30 cellular contexts compared by ENCODE assay signal in genomic region chr11:47375546-47376085, GRCh38. TPM values are rescaled to one million over a fixed set of nuclear protein-coding genes. Genes with fewer than 3 reads are reported as not detected.
DNase-seq lines count a peak whose midpoint lies in the region; ATAC-seq, FAIRE-seq and TF ChIP-seq lines count a peak whose summit lies in the region.
"Had no signal": no experiment of that assay in that cellular context is flagged by ENCODE, and none has a peak within 500 bp of the region (broad histone marks: within the 10 kb centered on the region; RNA-seq: fewer than 3 reads in every experiment).

No MANE protein-coding gene starts in this region.

- H3K79me2 ChIP-seq in H1 (ENCODE audit: control insufficient read depth in 1 of 2, insufficient read depth in 2 of 2, low read length in 2 of 2) (no peaks in the 10 kb centered on the region), PC-3 (ENCODE audit: low read length) (no peaks in the 10 kb centered on the region)

- no peak overlapping the region for H3K14ac ChIP-seq in H1 (ENCODE audit: insufficient read length)

- H3K4me3 ChIP-seq in left ventricle myocardium inferior: peak overlapping the region; percentile 45
- no peak overlapping the region for H3K4me3 ChIP-seq in H1 (ENCODE audit: extremely low read depth in 1 of 4, insufficient read depth in 2 of 4, low read depth in 3 of 4, low read length in 4 of 4)
- peak overlapping the region; percentile 92 to 97 for H3K4me3 ChIP-seq in neutrophil (ENCODE audit: low read depth in 1 of 2, low read length in 1 of 2)
- no peak overlapping the region for H3K4me3 ChIP-seq in PC-3 (ENCODE audit: low read length)
- H3K4me3 ChIP-seq: A549 had no signal

- no peak for TF ChIP-seq POLR2A in H1 (IDR thresholded peaks at IDR 0.05; ENCODE audit: control extremely low read depth in 1 of 2, low read depth in 2 of 2, low read length in 2 of 2)

- no peak for TF ChIP-seq CTCF in left ventricle myocardium inferior (IDR thresholded peaks at IDR 0.05; ENCODE audit: borderline replicate concordance)
- TF ChIP-seq CTCF in H1 (IDR thresholded peaks at IDR 0.05; ENCODE audit: control extremely low read depth in 1 of 3, insufficient read depth in 1 of 3, low read depth in 1 of 3, low read length in 3 of 3): no peak
- TF ChIP-seq CTCF in neutrophil (IDR thresholded peaks at IDR 0.05): no peak
- TF ChIP-seq CTCF in PC-3 (conservative IDR thresholded peaks at IDR 0.05; ENCODE audit: low read depth, low read length): no peak

- peaks cover 9% of the 10 kb centered on the region; the same call in 1 of the 2 replicates for H3K23me2 ChIP-seq in H1 (ENCODE audit: low read depth, low read length)

- no peak overlapping the region for H2BK120ac ChIP-seq in H1 (replicated peaks; ENCODE audit: low read depth, low read length)

- intact Hi-C loops in left ventricle myocardium inferior (cut with micrococcal nuclease) (no loop called here), Right ventricle myocardium inferior (cut with DNase I) (loop anchor here (2.0 to 10.0 kb wide), 4 partner anchors 33 to 239 kb away; partner anchors contain the start of genes CELF1 and SLC39A13), PC-3 (cut with micrococcal nuclease) (no loop called here)

- no peak for FAIRE-seq in H1 (lab: Jason Lieb, UNC)
- peak; percentile 52 for FAIRE-seq in urothelium cell line (lab: Jason Lieb, UNC)
- FAIRE-seq: A549, colon, D721Med, endometrium, K562 had no signal

- H3K4me2 ChIP-seq in H1 (ENCODE audit: insufficient read depth in 1 of 2, low read depth in 2 of 2, low read length in 2 of 2): no peak overlapping the region
- no peak overlapping the region for H3K4me2 ChIP-seq in PC-3 (ENCODE audit: low read length)
- H3K4me2 ChIP-seq: A549 had no signal

- no peak overlapping the region; the same call in 1 of the 2 replicates for H4K8ac ChIP-seq in H1 (ENCODE audit: extremely low read depth, insufficient read depth, low read length)

- POLR2A ChIA-PET in H1 (lab: Charles Lee; ENCODE audit: partially characterized antibody): interaction anchor here (0.8 to 1.8 kb wide), 2 partner anchors 14 to 43 kb away, joined by 3 to 4 read pairs; no protein-coding TSS in a partner anchor
- POLR2A ChIA-PET in PC-3 (lab: Charles Lee; ENCODE audit: unreplicated experiment): no interaction called here

- H3K27ac ChIP-seq in left ventricle myocardium inferior (replicated peaks) (no peak overlapping the region), H1 (ENCODE audit: low read depth, low read length) (no peak overlapping the region), neutrophil (peak overlapping the region; percentile 99), PC-3 (ENCODE audit: low read length) (no peak overlapping the region)

- H2BK15ac ChIP-seq in H1 (ENCODE audit: low read length): no peak overlapping the region

- H4K91ac ChIP-seq in H1 (replicated peaks; ENCODE audit: insufficient read length, low read length): peak overlapping the region; percentile 73

- H2AFZ ChIP-seq in H1 (ENCODE audit: low read length): no peak overlapping the region
- H2AFZ ChIP-seq in PC-3 (ENCODE audit: low read length): no peak overlapping the region

- no peaks in the 10 kb centered on the region for H3F3A ChIP-seq in PC-3 (ENCODE audit: low read length, unreplicated experiment)

- H4K20me1 ChIP-seq in H1 (replicated peaks in 1 of 2; ENCODE audit: control insufficient read depth in 1 of 2, insufficient read depth in 2 of 2, low read length in 2 of 2) (peaks cover 0 to 2% of the 10 kb centered on the region in 2 experiments), PC-3 (ENCODE audit: low read length) (no peaks in the 10 kb centered on the region)

- H3K4ac ChIP-seq in H1 (replicated peaks; ENCODE audit: insufficient read length, low read depth, low read length): no peak overlapping the region

- H3K36me3 ChIP-seq in left ventricle myocardium inferior: no peaks in the 10 kb centered on the region
- no peaks in the 10 kb centered on the region for H3K36me3 ChIP-seq in H1 (ENCODE audit: control insufficient read depth in 2 of 4, insufficient read depth in 4 of 4, low read length in 3 of 4)
- H3K36me3 ChIP-seq in neutrophil: peaks cover 66% of the 10 kb centered on the region
- H3K36me3 ChIP-seq in PC-3 (ENCODE audit: low read depth, low read length): no peaks in the 10 kb centered on the region
- H3K36me3 ChIP-seq: tibial nerve had no signal

- ATAC-seq in Right ventricle myocardium inferior (no peak), GM19467 (IDR thresholded peaks at IDR 0.05; ENCODE audit: unreplicated experiment) (no peak), PC-3 (no peak)
- ATAC-seq: activated CD4-positive, CD25-positive, alpha-beta regulatory T cell treated with anti-CD3 and anti-CD28 coated beads, Interleukin-2, amount 50 U/mL, for 24 hours; K562; left cardiac atrium; SK-N-SH treated with all-trans-retinoic acid at 6 μM for 48 hours had no signal

- DNase-seq in left ventricle myocardium inferior (no peak), Right ventricle myocardium inferior (ENCODE audit: missing footprints) (no peak), H1 (ENCODE audit: low read depth in 1 of 2, low spot score in 2 of 2) (no peak), urothelium cell line (ENCODE audit: low spot score) (no peak), globus pallidus (ENCODE audit: low spot score) (no peak), PC-3 (no peak)
- DNase-seq: activated CD4-positive, alpha-beta memory T cell treated with anti-CD3 and anti-CD28 coated beads, Interleukin-2, amount 10 ng/mL, durations not matched to agents 7 days and 5 days; activated gamma-delta T cell; activated T-cell treated with anti-CD3 and anti-CD28 coated beads for 4 hours; C1 segment of cervical spinal cord; EL; H7; left cardiac atrium; midbrain; MM.1S; NCI-H146; NCI-H524 treated with DMSO at 0.1 percent for 48 hours; stimulated activated CD4-positive, alpha-beta T cell treated with anti-CD3 and anti-CD28 coated beads, Interleukin-4, amount 100 ng/mL, for 1 hour; stimulated activated naive CD4-positive, alpha-beta T cell had no signal

- CTCF ChIA-PET in H1 (lab: Charles Lee; ENCODE audit: partially characterized antibody): interaction anchor here (0.6 to 2.1 kb wide), 5 partner anchors 15 to 336 kb away, joined by 3 to 11 read pairs (median 5); partner anchors contain the start of gene RAPSN
- CTCF ChIA-PET in PC-3 (lab: Charles Lee): no interaction called here

- H3K4me1 ChIP-seq in left ventricle myocardium inferior: no peaks in the 10 kb centered on the region
- H3K4me1 ChIP-seq in H1 (replicated peaks in 1 of 4; ENCODE audit: control insufficient read depth in 3 of 4, insufficient read depth in 4 of 4, low read length in 3 of 4): peaks cover 0 to 5% (median 2%) of the 10 kb centered on the region in 4 experiments; a peak in 5 of 7 replicates
- H3K4me1 ChIP-seq in neutrophil (ENCODE audit: control insufficient read depth in 1 of 2, insufficient read depth in 1 of 2, low read depth in 1 of 2, low read length in 1 of 2): peaks cover 71 to 72% of the 10 kb centered on the region in 2 experiments
- H3K4me1 ChIP-seq in PC-3 (ENCODE audit: insufficient read depth, low read length): peaks cover 9% of the 10 kb centered on the region; the same call in 1 of the 2 replicates
- H3K4me1 ChIP-seq: tibial nerve had no signal

- no peak overlapping the region for H2BK20ac ChIP-seq in H1 (ENCODE audit: low read length)

- no TSS peak for BruUV-seq in PC-3 (replicated peaks; lab: Mats Ljungman, UMichigan)

- no peaks in the 10 kb centered on the region for H3K9me2 ChIP-seq in PC-3 (replicated peaks; ENCODE audit: low read length)

- no peak overlapping the region for H3K56ac ChIP-seq in H1 (replicated peaks; ENCODE audit: insufficient read length, low read depth, low read length)

- no peak for TF ChIP-seq RAD21 in H1 (IDR thresholded peaks at IDR 0.05 in 1 of 2, conservative IDR thresholded peaks at IDR 0.05 in 1 of 2; ENCODE audit: low read depth in 2 of 2, low read length in 2 of 2)

- H2BK12ac ChIP-seq in H1 (ENCODE audit: low read depth, low read length): 0 out of 2 replicates have a peak overlapping the region, but pooled peaks have one; percentile 84

- no peak overlapping the region for H3K18ac ChIP-seq in H1 (ENCODE audit: extremely low read depth, low read length)

- no peak overlapping the region for H2AK5ac ChIP-seq in H1 (ENCODE audit: low read depth, low read length)

- no peak overlapping the region for H4K5ac ChIP-seq in H1 (ENCODE audit: insufficient read length, low read depth, low read length)

- H3K79me1 ChIP-seq in H1 (ENCODE audit: low read depth, low read length): no peaks in the 10 kb centered on the region

- WGBS in H1 (ENCODE audit: extremely low coverage in 1 of 2, insufficient coverage in 1 of 2, insufficient read length in 1 of 2, insufficient replicate concordance in 2 of 2, low coverage in 1 of 2, low lambda C conversion rate in 2 of 2, missing lambda C conversion rate in 1 of 2), 2 experiments: 87% methylated on average over 13 of the region's 13 CpGs; no CpG with 5 or more reads in 1 of the 2 experiments

- H3K9ac ChIP-seq in H1 (replicated peaks in 1 of 4; ENCODE audit: extremely low read depth in 1 of 4, low read depth in 3 of 4, low read length in 3 of 4): no peak overlapping the region
- H3K9ac ChIP-seq in PC-3 (ENCODE audit: low read length): no peak overlapping the region

- H3K23ac ChIP-seq in H1 (ENCODE audit: insufficient read length): no peak overlapping the region

- H2BK5ac ChIP-seq in H1 (ENCODE audit: low read depth, low read length): no peak overlapping the region

- H3K27me3 ChIP-seq in left ventricle myocardium inferior (ENCODE audit: low read depth) (no peaks in the 10 kb centered on the region), H1 (replicated peaks in 1 of 4; ENCODE audit: control insufficient read depth in 3 of 4, extremely low read depth in 1 of 4, insufficient read depth in 3 of 4, low read length in 3 of 4) (no peaks in the 10 kb centered on the region), neutrophil (no peaks in the 10 kb centered on the region), PC-3 (ENCODE audit: low read length) (no peaks in the 10 kb centered on the region)
- H3K27me3 ChIP-seq: tibial nerve had no signal

- H3K9me3 ChIP-seq in left ventricle myocardium inferior (replicated peaks) (no peaks in the 10 kb centered on the region), H1 (ENCODE audit: insufficient read depth in 2 of 2, low read depth in 1 of 2, low read length in 1 of 2) (no peaks in the 10 kb centered on the region), neutrophil (no peaks in the 10 kb centered on the region), PC-3 (ENCODE audit: low read length) (no peaks in the 10 kb centered on the region)
- H3K9me3 ChIP-seq: A549, tibial nerve had no signal

- no peak for TF ChIP-seq EP300 in H1 (IDR thresholded peaks at IDR 0.05; ENCODE audit: borderline replicate concordance in 1 of 2, low read depth in 2 of 2, low read length in 2 of 2)

RNA-seq across cellular contexts. Expression of gene SPI1, which starts 2.7 kb away (rescaled TPM):
- total RNA-seq in left ventricle myocardium inferior (8.3 TPM), Right ventricle myocardium inferior (14.6 TPM), PC-3 (2014; rRNA removed) (0.22 TPM in 1 of 2 replicates, not detected in the other)
- total RNA-seq in H1 (2021; fragmentation: NEBNext Ultra II Directional; extraction: Animal tissue kit (Norgen Biotek cat#: 25700)): not detected in 2 replicates
- 0.12 and 0.28 TPM in 2 replicates for polyA plus RNA-seq in H1 (2011; rRNA removed)
- polyA plus RNA-seq in H1 (2011; cell fraction: cytosol; rRNA removed): 0.23 TPM
- 0.27 TPM for polyA plus RNA-seq in H1 (2011; cell fraction: nucleus; rRNA removed)
- 0.20 to 0.33 TPM in 2 of 4 replicates, not detected in the others for polyA plus RNA-seq in H1 (2012, experiment 1 of 2)
- 0.21 TPM for polyA plus RNA-seq in H1 (2012, experiment 2 of 2)
- 0.14 TPM for polyA plus RNA-seq in H1 (2013, experiment 1 of 2)
- polyA plus RNA-seq in H1 (2013, experiment 2 of 2): 0.20 TPM
- polyA minus RNA-seq in H1 (2011; rRNA and poly(A)+ RNA removed): 0.60 TPM in 1 of 2 replicates, not detected in the other
- polyA minus RNA-seq in H1 (2011; cell fraction: cytosol; rRNA and poly(A)+ RNA removed): not detected
- polyA minus RNA-seq in H1 (2011; cell fraction: nucleus; rRNA and poly(A)+ RNA removed): not detected
- total RNA-seq: activated CD4-positive, alpha-beta memory T cell treated with anti-CD3 and anti-CD28 coated beads, Interleukin-2, amount 10 ng/mL, durations not matched to agents 7 days and 5 days; fibroblast of lung had no signal
- polyA plus RNA-seq: fibroblast of lung had no signal

RNA-seq across cellular contexts. Expression of gene MYBPC3, which starts 23.1 kb away (rescaled TPM):
- 2,538 TPM for total RNA-seq in left ventricle myocardium inferior
- 2,397 TPM for total RNA-seq in Right ventricle myocardium inferior
- not detected in 2 replicates for total RNA-seq in H1 (2021; fragmentation: NEBNext Ultra II Directional; extraction: Animal tissue kit (Norgen Biotek cat#: 25700))
- polyA plus RNA-seq in H1 (2011; rRNA removed): 0.02 and 0.05 TPM in 2 replicates
- 0.03 TPM for polyA plus RNA-seq in H1 (2011; cell fraction: cytosol; rRNA removed)
- polyA plus RNA-seq in H1 (2011; cell fraction: nucleus; rRNA removed): 0.19 TPM
- 0.04 to 0.05 TPM in 2 of 4 replicates, not detected in the others for polyA plus RNA-seq in H1 (2012, experiment 1 of 2)
- not detected for polyA plus RNA-seq in H1 (2012, experiment 2 of 2)
- 0.02 TPM for polyA plus RNA-seq in H1 (2013, experiment 1 of 2)
- under 0.01 TPM for polyA plus RNA-seq in H1 (2013, experiment 2 of 2)
- 0.07 TPM in 1 of 2 replicates, not detected in the other for polyA minus RNA-seq in H1 (2011; rRNA and poly(A)+ RNA removed)
- not detected for polyA minus RNA-seq in H1 (2011; cell fraction: cytosol; rRNA and poly(A)+ RNA removed)
- not detected for polyA minus RNA-seq in H1 (2011; cell fraction: nucleus; rRNA and poly(A)+ RNA removed)
- total RNA-seq in PC-3 (2014; rRNA removed): not detected in 2 replicates
- total RNA-seq: activated CD4-positive, alpha-beta memory T cell treated with anti-CD3 and anti-CD28 coated beads, Interleukin-2, amount 10 ng/mL, durations not matched to agents 7 days and 5 days; fibroblast of lung; H7; K562 had no signal
- polyA plus RNA-seq: fibroblast of lung had no signal

RNA-seq across cellular contexts. Expression of gene SLC39A13, which starts 32.8 kb away (rescaled TPM):
- total RNA-seq in left ventricle myocardium inferior: 36.5 TPM
- 35.0 TPM for total RNA-seq in Right ventricle myocardium inferior
- 20.9 and 23.2 TPM in 2 replicates for total RNA-seq in H1 (2021; fragmentation: NEBNext Ultra II Directional; extraction: Animal tissue kit (Norgen Biotek cat#: 25700))
- 30.0 and 42.9 TPM in 2 replicates for polyA plus RNA-seq in H1 (2011; rRNA removed)
- 37.3 TPM for polyA plus RNA-seq in H1 (2011; cell fraction: cytosol; rRNA removed)
- 134 TPM for polyA plus RNA-seq in H1 (2011; cell fraction: nucleus; rRNA removed)
- 14.8 to 28.7 TPM (median 25.1 TPM) in 4 replicates for polyA plus RNA-seq in H1 (2012, experiment 1 of 2)
- polyA plus RNA-seq in H1 (2012, experiment 2 of 2): 18.9 TPM
- 19.5 TPM for polyA plus RNA-seq in H1 (2013, experiment 1 of 2)
- 19.1 TPM for polyA plus RNA-seq in H1 (2013, experiment 2 of 2)
- polyA minus RNA-seq in H1 (2011; rRNA and poly(A)+ RNA removed): 8.9 and 9.6 TPM in 2 replicates
- 10.0 TPM for polyA minus RNA-seq in H1 (2011; cell fraction: cytosol; rRNA and poly(A)+ RNA removed)
- 20.5 TPM for polyA minus RNA-seq in H1 (2011; cell fraction: nucleus; rRNA and poly(A)+ RNA removed)
- 29.4 and 32.5 TPM in 2 replicates for total RNA-seq in PC-3 (2014; rRNA removed)

RNA-seq across cellular contexts. Expression of gene PSMC3, which starts 50.6 kb away (rescaled TPM):
- total RNA-seq in left ventricle myocardium inferior (146 TPM), Right ventricle myocardium inferior (160 TPM), PC-3 (2014; rRNA removed) (275 and 314 TPM in 2 replicates)
- total RNA-seq in H1 (2021; fragmentation: NEBNext Ultra II Directional; extraction: Animal tissue kit (Norgen Biotek cat#: 25700)): 159 and 160 TPM in 2 replicates
- polyA plus RNA-seq in H1 (2011; rRNA removed): 105 and 114 TPM in 2 replicates
- polyA plus RNA-seq in H1 (2011; cell fraction: cytosol; rRNA removed): 201 TPM
- 110 TPM for polyA plus RNA-seq in H1 (2011; cell fraction: nucleus; rRNA removed)
- 209 to 226 TPM (median 211 TPM) in 4 replicates for polyA plus RNA-seq in H1 (2012, experiment 1 of 2)
- 124 TPM for polyA plus RNA-seq in H1 (2012, experiment 2 of 2)
- 82.6 TPM for polyA plus RNA-seq in H1 (2013, experiment 1 of 2)
- polyA plus RNA-seq in H1 (2013, experiment 2 of 2): 81.6 TPM
- 94.5 and 111 TPM in 2 replicates for polyA minus RNA-seq in H1 (2011; rRNA and poly(A)+ RNA removed)
- polyA minus RNA-seq in H1 (2011; cell fraction: cytosol; rRNA and poly(A)+ RNA removed): 65.4 TPM
- polyA minus RNA-seq in H1 (2011; cell fraction: nucleus; rRNA and poly(A)+ RNA removed): 50.5 TPM

Comparison
In these comparisons a context has a peak if more than half of its experiments do, and no peak if none do; other contexts are left out.
1. H3K4me3 ChIP-seq: peak in left ventricle myocardium inferior (single experiment) and neutrophil (2 of 2); none in H1 (0 of 4) and PC-3 (single experiment).
2. RNA of gene MYBPC3, which starts 23.1 kb away (total RNA-seq): 2,538 TPM in left ventricle myocardium inferior (single experiment) and 2,397 TPM in Right ventricle myocardium inferior (single experiment); not detected in H1 and not detected in PC-3; every median in the first group is over 1,000 times any median in the second.